Comparison of ENCODE assay signal across 19 cellular contexts in genomic region chr14:34707722-34708121, GRCh38. TPM values are rescaled to one million over a fixed set of nuclear protein-coding genes. Genes with fewer than 3 reads are reported as not detected.
DNase-seq lines count a peak whose midpoint lies in the region; TF ChIP-seq lines count a peak whose summit lies in the region.
"Had no signal": no experiment of that assay in that cellular context is flagged by ENCODE, and none has a peak within 500 bp of the region (broad histone marks: within the 10 kb centered on the region; RNA-seq: fewer than 3 reads in every experiment).

No MANE protein-coding gene starts in this region.

- H3K9me3 ChIP-seq in SK-N-MC (ENCODE audit: low read depth, low read length) = no peaks in the 10 kb centered on the region
- no peaks in the 10 kb centered on the region for H3K9me3 ChIP-seq in uterus
- no peaks in the 10 kb centered on the region for H3K9me3 ChIP-seq in ovary
- H3K9me3 ChIP-seq: BE2C had no signal

- no peak overlapping the region for H3K9ac ChIP-seq in SK-N-MC (ENCODE audit: insufficient read length)
- H3K9ac ChIP-seq: KMS-11 had no signal

- no peaks in the 10 kb centered on the region for H3K9me3 Mint-ChIP-seq in mesothelial cell of epicardium
- H3K9me3 Mint-ChIP-seq: CD4-positive, alpha-beta T cell had no signal

- H3K4me3 ChIP-seq in SK-N-MC (no peak overlapping the region), uterus (no peak overlapping the region), ovary (no peak overlapping the region)
- H3K4me3 ChIP-seq: PC-9 had no signal

- WGBS in ovary, 3 donors = 81 to 90% (median 88%) methylated on average over 3 of the region's 3 CpGs

- TF ChIP-seq POLR2A in uterus (IDR thresholded peaks at IDR 0.05) (no peak), ovary (IDR thresholded peaks at IDR 0.05) (no peak)

- no peaks in the 10 kb centered on the region for H3K36me3 Mint-ChIP-seq in mesothelial cell of epicardium

- DNase-seq in DMS 273 (lab: John Stamatoyannopoulos, UW; ENCODE audit: unreplicated experiment) (peak; percentile 22), DMS 273 treated with DMSO at 0.1 percent for 48 hours (lab: John Stamatoyannopoulos, UW) (no peak), SK-N-MC (ENCODE audit: low read depth, low spot score) (no peak), mesothelial cell of epicardium (ENCODE audit: low spot score in 2 of 2, unreplicated experiment in 2 of 2) (no peak), uterus (no peak), ovary (no peak)
- DNase-seq in stimulated activated CD4-positive, alpha-beta T cell treated with anti-CD3 and anti-CD28 coated beads, Interleukin-1b, Interleukin-23, amount 100 ng/mL, for 48 hours = no peak
- DNase-seq in activated CD4-positive, alpha-beta T cell treated with anti-CD3 and anti-CD28 coated beads for 4 hours = no peak
- DNase-seq: BE2C; CD4-positive, alpha-beta T cell; DMS79 treated with DMSO at 0.1 percent for 48 hours; HCEC 1CT; NCI-H1092 treated with DMSO at 0.1 percent for 48 hours; NCI-H1694; NCI-H2171; NCI-H446 treated with DMSO at 0.1 percent for 48 hours; PC-9 had no signal

- TF ChIP-seq CTCF in mesothelial cell of epicardium (IDR thresholded peaks at IDR 0.05; ENCODE audit: unreplicated experiment) (no peak), uterus (IDR thresholded peaks at IDR 0.05) (no peak), ovary (IDR thresholded peaks at IDR 0.05) (no peak)

- no peaks in the 10 kb centered on the region for H3K27me3 ChIP-seq in uterus
- H3K27me3 ChIP-seq in ovary = no peaks in the 10 kb centered on the region
- H3K27me3 ChIP-seq: BE2C had no signal

- TF ChIP-seq EP300 in ovary (IDR thresholded peaks at IDR 0.05) = no peak

- no peak overlapping the region for H3K4me3 Mint-ChIP-seq in mesothelial cell of epicardium
- H3K4me3 Mint-ChIP-seq: CD4-positive, alpha-beta T cell had no signal

- H3K27me3 Mint-ChIP-seq in mesothelial cell of epicardium (ENCODE audit: low read depth) = no peaks in the 10 kb centered on the region
- H3K27me3 Mint-ChIP-seq: CD4-positive, alpha-beta T cell had no signal

- intact Hi-C loops in uterus (cut with DNase I; ENCODE audit: low total_unique reads) (no loop called here), ovary (cut with DNase I) (no loop called here)

- H3K27ac Mint-ChIP-seq in mesothelial cell of epicardium = peak overlapping the region; percentile 10
- H3K27ac Mint-ChIP-seq: CD4-positive, alpha-beta T cell had no signal

- no peaks in the 10 kb centered on the region for H3K4me1 ChIP-seq in uterus
- peaks cover 8% of the 10 kb centered on the region for H3K4me1 ChIP-seq in ovary (ENCODE audit: insufficient read depth)

- peaks cover 14% of the 10 kb centered on the region for H3K36me3 ChIP-seq in SK-N-MC (ENCODE audit: insufficient read depth, low read length)
- no peaks in the 10 kb centered on the region for H3K36me3 ChIP-seq in uterus
- H3K36me3 ChIP-seq in ovary = no peaks in the 10 kb centered on the region

- H3K4me1 Mint-ChIP-seq in mesothelial cell of epicardium = peaks cover 29% of the 10 kb centered on the region

- H3K27ac ChIP-seq in SK-N-MC = peak overlapping the region; percentile 34; the same call in 1 of the 2 replicates
- H3K27ac ChIP-seq in uterus = peak overlapping the region; percentile 98 to 100
- no peak overlapping the region for H3K27ac ChIP-seq in ovary
- H3K27ac ChIP-seq: 22Rv1, KMS-11, PC-9 had no signal

RNA-seq across cellular contexts. Expression of gene CFL2, which starts 6.7 kb away (rescaled TPM):
- total RNA-seq in mesothelial cell of epicardium (52.4 to 57.8 TPM (median 54.0 TPM) in 3 replicates), uterus (100 to 1,000 TPM; 108 to 231 (median 139) TPM), ovary (10 to 100 TPM; 48.3 to 85.7 (median 70.7) TPM)
- 100 to 1,000 TPM in 1 of 2 donors, 10 to 100 TPM in 1; 43.0 to 194 TPM for polyA plus RNA-seq in ovary

Comparison
In these comparisons a context has a peak if more than half of its experiments do, and no peak if none do; other contexts are left out.
1. H3K27ac ChIP-seq: peak in SK-N-MC (single experiment) and uterus (2 of 2); none in ovary (0 of 2).